ENCODE assay signal across 1 cellular context in genomic region chr10:6580279-6581029, GRCh38.
TF ChIP-seq lines count a peak whose summit lies in the region.

No MANE protein-coding gene starts in this region.

TF ChIP-seq in HepG2, 621 proteins besides CTCF, POLR2A, EP300 and RAD21 (continued from another document and continues in another):
- TF ChIP-seq HIC2 (CRISPR knock-in tag; IDR thresholded peaks at IDR 0.05; ENCODE audit: low read depth) (no peak), RFX3 (CRISPR knock-in tag; IDR thresholded peaks at IDR 0.05) (no peak), JUNB (CRISPR knock-in tag; IDR thresholded peaks at IDR 0.05; ENCODE audit: borderline replicate concordance) (no peak), SAFB2 (CRISPR knock-in tag; IDR thresholded peaks at IDR 0.05; ENCODE audit: borderline replicate concordance, low read depth) (0 out of 2 replicates have a peak, but pooled peaks have one; percentile 53), PITX1 (CRISPR knock-in tag; IDR thresholded peaks at IDR 0.05) (no peak), GABPB1 (CRISPR knock-in tag; IDR thresholded peaks at IDR 0.05) (peak; percentile 66), KDM6A (CRISPR knock-in tag; IDR thresholded peaks at IDR 0.05; ENCODE audit: low read depth) (no peak), ZNF597 (CRISPR knock-in tag; IDR thresholded peaks at IDR 0.05) (no peak), CBFB (CRISPR knock-in tag; IDR thresholded peaks at IDR 0.05) (no peak), SALL2 (CRISPR knock-in tag; IDR thresholded peaks at IDR 0.05) (0 out of 2 replicates have a peak, but pooled peaks have one; percentile 53), ZNF207 (IDR thresholded peaks at IDR 0.05; ENCODE audit: borderline replicate concordance) (no peak), ZNF550 (CRISPR knock-in tag; IDR thresholded peaks at IDR 0.05; ENCODE audit: borderline replicate concordance) (no peak), ZBTB2 (CRISPR knock-in tag; IDR thresholded peaks at IDR 0.05; ENCODE audit: low read depth) (peak; percentile 85), ZBTB8A (CRISPR knock-in tag; IDR thresholded peaks at IDR 0.05; ENCODE audit: borderline replicate concordance, low read depth) (no peak), NCOA2 (CRISPR knock-in tag; IDR thresholded peaks at IDR 0.05) (no peak), JARID2 (CRISPR knock-in tag; IDR thresholded peaks at IDR 0.05; ENCODE audit: insufficient replicate concordance) (no peak), ZNF138 (CRISPR knock-in tag; IDR thresholded peaks at IDR 0.05; ENCODE audit: low read depth) (no peak), ZNF552 (CRISPR knock-in tag; IDR thresholded peaks at IDR 0.05; ENCODE audit: borderline replicate concordance) (no peak), MTF1 (CRISPR knock-in tag; IDR thresholded peaks at IDR 0.05) (no peak), ZBTB21 (CRISPR knock-in tag; IDR thresholded peaks at IDR 0.05) (no peak), ZHX2 (IDR thresholded peaks at IDR 0.05; ENCODE audit: low read depth) (no peak), ZHX2 (CRISPR knock-in tag; IDR thresholded peaks at IDR 0.05; ENCODE audit: borderline replicate concordance) (no peak), MXI1 (IDR thresholded peaks at IDR 0.05; ENCODE audit: borderline replicate concordance, low read depth, low read length) (no peak), ZNF253 (CRISPR knock-in tag; IDR thresholded peaks at IDR 0.05; ENCODE audit: borderline replicate concordance) (no peak), LBX2 (CRISPR knock-in tag; IDR thresholded peaks at IDR 0.05; ENCODE audit: borderline replicate concordance) (no peak), ZNF749 (CRISPR knock-in tag; IDR thresholded peaks at IDR 0.05; ENCODE audit: borderline replicate concordance) (no peak), TAF1 (CRISPR knock-in tag; IDR thresholded peaks at IDR 0.05) (peak; percentile 74), HMGXB4 (CRISPR knock-in tag; IDR thresholded peaks at IDR 0.05; ENCODE audit: borderline replicate concordance in 1 of 2, low read depth in 1 of 2) (peak in 1 of 2 experiments; percentile 94; a peak in 2 of 4 replicates), ZNF850 (CRISPR knock-in tag; conservative IDR thresholded peaks at IDR 0.05) (no peak), ZNF569 (CRISPR knock-in tag; IDR thresholded peaks at IDR 0.05; ENCODE audit: borderline replicate concordance) (no peak), TBX3 (IDR thresholded peaks at IDR 0.05; ENCODE audit: borderline replicate concordance) (no peak), GATAD2A (CRISPR knock-in tag; IDR thresholded peaks at IDR 0.05) (no peak), ZNF530 (CRISPR knock-in tag; IDR thresholded peaks at IDR 0.05; ENCODE audit: low read depth) (no peak), AGO1 (IDR thresholded peaks at IDR 0.05; ENCODE audit: low read depth, low read length, poor library complexity, severe bottlenecking) (no peak), SP1 (IDR thresholded peaks at IDR 0.05) (no peak), SP1 (CRISPR knock-in tag; IDR thresholded peaks at IDR 0.05) (no peak), DR1 (CRISPR knock-in tag; IDR thresholded peaks at IDR 0.05) (no peak; the same call in 1 of the 2 replicates), MTA3 (CRISPR knock-in tag; IDR thresholded peaks at IDR 0.05) (no peak), CREM (IDR thresholded peaks at IDR 0.05) (no peak), CREM (CRISPR knock-in tag; IDR thresholded peaks at IDR 0.05) (no peak), ZNF609 (CRISPR knock-in tag; IDR thresholded peaks at IDR 0.05; ENCODE audit: borderline replicate concordance) (no peak), ISL2 (CRISPR knock-in tag; IDR thresholded peaks at IDR 0.05) (no peak), ZNF367 (CRISPR knock-in tag; IDR thresholded peaks at IDR 0.05; ENCODE audit: borderline replicate concordance) (no peak), ZNF782 (CRISPR knock-in tag; IDR thresholded peaks at IDR 0.05; ENCODE audit: borderline replicate concordance) (no peak), YY1 (IDR thresholded peaks at IDR 0.05; ENCODE audit: insufficient read depth, insufficient replicate concordance, low read depth, low read length) (no peak), SETDB1 (CRISPR knock-in tag; IDR thresholded peaks at IDR 0.05; ENCODE audit: borderline replicate concordance) (no peak), ZMYM4 (CRISPR knock-in tag; IDR thresholded peaks at IDR 0.05) (peak; percentile 69; the same call in 1 of the 2 replicates), CENPX (CRISPR knock-in tag; IDR thresholded peaks at IDR 0.05) (no peak), FOXK1 (CRISPR knock-in tag; IDR thresholded peaks at IDR 0.05; ENCODE audit: borderline replicate concordance, low read depth) (no peak), ZNF768 (CRISPR knock-in tag; IDR thresholded peaks at IDR 0.05) (peak; percentile 64; the same call in 1 of the 2 replicates)
